In genomic region chr12:51020448-51021182, GRCh38 we compare ENCODE assay signal across 13 cellular contexts. TPM values are rescaled to one million over a fixed set of nuclear protein-coding genes. Genes with fewer than 3 reads are reported as not detected.
A peak's percentile ranks its signal among the peaks of the same experiment; 100 is the strongest.
DNase-seq lines count a peak whose midpoint lies in the region; ATAC-seq lines count a peak whose summit lies in the region.
"Had no signal": no experiment of that assay in that cellular context is flagged by ENCODE, and none has a peak within 500 bp of the region (broad histone marks: within the 10 kb centered on the region; RNA-seq: fewer than 3 reads in every experiment).

No MANE protein-coding gene starts in this region.

- no peak overlapping the region for H3K27ac Mint-ChIP-seq in stimulated activated effector memory CD8-positive, alpha-beta T cell treated with anti-CD3 and anti-CD28 coated beads, Interleukin-12 subunit alpha, Interleukin-12 subunit beta, amount 100 ng/mL, for 72 hours
- peak overlapping the region in 2 of 7 donors; percentile 42 to 59 for H3K27ac Mint-ChIP-seq in CD4-positive, alpha-beta memory T cell

- no peaks in the 10 kb centered on the region for H3K9me3 ChIP-seq in CD4-positive, alpha-beta memory T cell (ENCODE audit: control insufficient read depth in 1 of 2, low read length in 2 of 2)
- H3K9me3 ChIP-seq: A549, thyroid gland had no signal

- intact Hi-C loops in CD4-positive, alpha-beta memory T cell (cut with micrococcal nuclease) = no loop called here

- H3K36me3 ChIP-seq in CD4-positive, alpha-beta memory T cell (ENCODE audit: insufficient read depth, low read length) = no peaks in the 10 kb centered on the region
- H3K36me3 ChIP-seq: thyroid gland had no signal

- no peaks in the 10 kb centered on the region for H3K27me3 Mint-ChIP-seq in CD4-positive, alpha-beta memory T cell
- H3K27me3 Mint-ChIP-seq: effector memory CD8-positive, alpha-beta T cell had no signal

- peaks cover 11% of the 10 kb centered on the region for H3K36me3 Mint-ChIP-seq in stimulated activated effector memory CD8-positive, alpha-beta T cell treated with anti-CD3 and anti-CD28 coated beads, Interleukin-12 subunit alpha, Interleukin-12 subunit beta, amount 100 ng/mL, for 72 hours
- H3K36me3 Mint-ChIP-seq in CD4-positive, alpha-beta memory T cell = no peaks in the 10 kb centered on the region

- no peak for ATAC-seq in stimulated activated effector memory CD8-positive, alpha-beta T cell treated with anti-CD3 and anti-CD28 coated beads, Interleukin-12 subunit alpha, Interleukin-12 subunit beta, amount 100 ng/mL, for 72 hours
- ATAC-seq in GM18519 (IDR thresholded peaks at IDR 0.05; ENCODE audit: low FRiP score, unreplicated experiment) = no peak
- ATAC-seq: A549; effector memory CD8-positive, alpha-beta T cell; HCT116; HepG2 had no signal

- CTCF ChIA-PET in CD4-positive, alpha-beta memory T cell (lab: Charles Lee; ENCODE audit: partially characterized antibody) = no interaction called here

- H3K27me3 ChIP-seq in CD4-positive, alpha-beta memory T cell (ENCODE audit: insufficient read depth, low read length) = no peaks in the 10 kb centered on the region
- H3K27me3 ChIP-seq: thyroid gland had no signal

- peak overlapping the region; percentile 91 for H3K27ac ChIP-seq in cingulate gyrus (ENCODE audit: low read depth, low read length)
- no peak overlapping the region for H3K27ac ChIP-seq in CD4-positive, alpha-beta memory T cell (ENCODE audit: low read depth, low read length)
- H3K27ac ChIP-seq: A549 had no signal

- H3K4me1 ChIP-seq in CD4-positive, alpha-beta memory T cell (ENCODE audit: insufficient read depth, low read length) = peaks cover 47% of the 10 kb centered on the region

- no peak overlapping the region for H3K4me3 ChIP-seq in CD4-positive, alpha-beta memory T cell (ENCODE audit: low read length in 2 of 2)
- H3K4me3 ChIP-seq: A549, thyroid gland had no signal

- H3K9me3 Mint-ChIP-seq in stimulated activated effector memory CD8-positive, alpha-beta T cell treated with anti-CD3 and anti-CD28 coated beads, Interleukin-12 subunit alpha, Interleukin-12 subunit beta, amount 100 ng/mL, for 72 hours = no peaks in the 10 kb centered on the region
- peaks cover 0 to 2% (median 0%) of the 10 kb centered on the region in 8 donors for H3K9me3 Mint-ChIP-seq in CD4-positive, alpha-beta memory T cell
- H3K9me3 Mint-ChIP-seq: effector memory CD8-positive, alpha-beta T cell had no signal

- DNase-seq in NCI-H2107 treated with DMSO at 0.1 percent for 48 hours (lab: John Stamatoyannopoulos, UW; ENCODE audit: unreplicated experiment) (peak; percentile 75), NCI-H2107 (lab: John Stamatoyannopoulos, UW) (no peak), NCI-H748 treated with DMSO at 0.1 percent for 48 hours (lab: John Stamatoyannopoulos, UW) (peak; percentile 18), dedifferentiated amniotic fluid mesenchymal stem cell (ENCODE audit: extremely low spot score) (no peak)
- no peak for DNase-seq in stimulated activated effector memory CD8-positive, alpha-beta T cell treated with anti-CD3 and anti-CD28 coated beads, Interleukin-12 subunit alpha, Interleukin-12 subunit beta, amount 100 ng/mL, for 72 hours (ENCODE audit: low spot score in 2 of 2)
- no peak for DNase-seq in CD4-positive, alpha-beta memory T cell
- DNase-seq: effector memory CD8-positive, alpha-beta T cell; thyroid gland had no signal

- POLR2A ChIA-PET in CD4-positive, alpha-beta memory T cell (lab: Charles Lee; ENCODE audit: partially characterized antibody) = interaction anchor here (1.2 kb wide), 2 partner anchors 9 to 16 kb away, joined by 3 read pairs; no protein-coding TSS in a partner anchor

- peaks cover 47% of the 10 kb centered on the region for H3K4me1 Mint-ChIP-seq in stimulated activated effector memory CD8-positive, alpha-beta T cell treated with anti-CD3 and anti-CD28 coated beads, Interleukin-12 subunit alpha, Interleukin-12 subunit beta, amount 100 ng/mL, for 72 hours
- peaks cover 35 to 61% (median 46%) of the 10 kb centered on the region in 4 donors for H3K4me1 Mint-ChIP-seq in CD4-positive, alpha-beta memory T cell

- peak overlapping the region; percentile 24 for H3K4me3 Mint-ChIP-seq in stimulated activated effector memory CD8-positive, alpha-beta T cell treated with anti-CD3 and anti-CD28 coated beads, Interleukin-12 subunit alpha, Interleukin-12 subunit beta, amount 100 ng/mL, for 72 hours
- H3K4me3 Mint-ChIP-seq in CD4-positive, alpha-beta memory T cell = peak overlapping the region in 3 of 8 donors; percentile 8 to 36 (median 32)

RNA-seq across cellular contexts. Expression of gene SLC11A2, which starts 5.6 kb away (rescaled TPM):
- 10 to 100 TPM; 55.1 to 62.7 TPM for total RNA-seq in CD4-positive, alpha-beta memory T cell
- polyA plus RNA-seq in CD4-positive, alpha-beta memory T cell = 10 to 100 TPM in 1 of 2 donors, 1 to 10 TPM in 1; 7.4 to 18.9 TPM

RNA-seq across cellular contexts. Expression of gene LETMD1, which starts 27.5 kb away (rescaled TPM):
- total RNA-seq in CD4-positive, alpha-beta memory T cell = 10 to 100 TPM; 83.7 to 93.3 TPM
- 10 to 100 TPM; 32.6 to 36.6 TPM for polyA plus RNA-seq in CD4-positive, alpha-beta memory T cell

Comparison
In these comparisons a context has a peak if more than half of its experiments do, and no peak if none do; other contexts are left out.
1. DNase-seq: peak in NCI-H2107 treated with DMSO at 0.1 percent for 48 hours (single experiment) and NCI-H748 treated with DMSO at 0.1 percent for 48 hours (single experiment); none in NCI-H2107 (single experiment), stimulated activated effector memory CD8-positive, alpha-beta T cell treated with anti-CD3 and anti-CD28 coated beads, Interleukin-12 subunit alpha, Interleukin-12 subunit beta, amount 100 ng/mL, for 72 hours (0 of 2), CD4-positive, alpha-beta memory T cell (0 of 5) and dedifferentiated amniotic fluid mesenchymal stem cell (single experiment).